Comparison of ENCODE assay signal across 12 cellular contexts in genomic region chr17:10633738-10634379, GRCh38. TPM values are rescaled to one million over a fixed set of nuclear protein-coding genes. Genes with fewer than 3 reads are reported as not detected.
DNase-seq lines count a peak whose midpoint lies in the region; ATAC-seq lines count a peak whose summit lies in the region.
"Had no signal": no experiment of that assay in that cellular context is flagged by ENCODE, and none has a peak within 500 bp of the region (broad histone marks: within the 10 kb centered on the region; RNA-seq: fewer than 3 reads in every experiment).

No MANE protein-coding gene starts in this region.

- ATAC-seq in GM19025 (IDR thresholded peaks at IDR 0.05; ENCODE audit: low read depth, unreplicated experiment) (peak; percentile 82), HG02588 (IDR thresholded peaks at IDR 0.05; ENCODE audit: unreplicated experiment) (peak; percentile 94), HG03432 (IDR thresholded peaks at IDR 0.05; ENCODE audit: unreplicated experiment) (peak; percentile 97)
- ATAC-seq: lower lobe of right lung had no signal

- H3K27ac ChIP-seq in BLaER1 treated with 17β-estradiol and CSF1 and Interleukin-3, amounts not matched to agents 10 nM and 100 nM = no peak overlapping the region; a peak in 2 of 22 replicates
- H3K27ac ChIP-seq: lower lobe of right lung had no signal

- H3K4me1 ChIP-seq in BLaER1 treated with 17β-estradiol and CSF1 and Interleukin-3, amounts not matched to agents 10 nM and 100 nM = peaks cover 11 to 19% (median 15%) of the 10 kb centered on the region in 10 experiments
- H3K4me1 ChIP-seq: lower lobe of right lung had no signal

- H3K4me2 ChIP-seq in BLaER1 treated with 17β-estradiol and CSF1 and Interleukin-3, amounts not matched to agents 10 nM and 100 nM = peak overlapping the region; percentile 56 to 82 (median 70)

- no peaks in the 10 kb centered on the region for H3K27me3 ChIP-seq in BLaER1 treated with 17β-estradiol and CSF1 and Interleukin-3, amounts not matched to agents 10 nM and 100 nM

- H4K20me1 ChIP-seq in BLaER1 treated with 17β-estradiol and CSF1 and Interleukin-3, amounts not matched to agents 10 nM and 100 nM = no peaks in the 10 kb centered on the region

- H3K9me3 ChIP-seq in BLaER1 treated with 17β-estradiol and CSF1 and Interleukin-3, amounts not matched to agents 10 nM and 100 nM (replicated peaks in 1 of 11) = peaks cover 0 to 3% (median 0%) of the 10 kb centered on the region in 11 experiments; a peak in 1 of 22 replicates
- H3K9me3 ChIP-seq: lower lobe of right lung had no signal

- peak overlapping the region in 2 of 11 experiments; percentile 29 to 48; a peak in 2 of 22 replicates for H3K9ac ChIP-seq in BLaER1 treated with 17β-estradiol and CSF1 and Interleukin-3, amounts not matched to agents 10 nM and 100 nM

- DNase-seq in NCI-H2081 (lab: John Stamatoyannopoulos, UW) = no peak
- DNase-seq in NCI-H2081 treated with DMSO at 0.1 percent for 48 hours (lab: John Stamatoyannopoulos, UW) = no peak
- no peak for DNase-seq in NCI-H510A treated with DMSO at 0.1 percent for 48 hours (lab: John Stamatoyannopoulos, UW)
- no peak for DNase-seq in SK-N-DZ (ENCODE audit: low spot score)
- DNase-seq: cerebellar nuclear complex, foreskin fibroblast, lower lobe of right lung, NCI-H526 treated with DMSO at 0.1 percent for 48 hours had no signal

- H3K36me3 ChIP-seq in BLaER1 treated with 17β-estradiol and CSF1 and Interleukin-3, amounts not matched to agents 10 nM and 100 nM = peaks cover 0 to 44% (median 8%) of the 10 kb centered on the region in 11 experiments; a peak in 17 of 22 replicates

- H3K4me3 ChIP-seq in BLaER1 treated with 17β-estradiol and CSF1 and Interleukin-3, amounts not matched to agents 10 nM and 100 nM = peak overlapping the region in 1 of 10 experiments; percentile 28; a peak in 2 of 20 replicates
- H3K4me3 ChIP-seq: lower lobe of right lung had no signal

RNA-seq across cellular contexts. Expression of gene MYH3, which starts 23.2 kb away (rescaled TPM):
- 0.52 and 1.0 TPM in 2 replicates for polyA plus RNA-seq in SK-N-DZ (2014; cell fraction: cytosol; rRNA removed)
- polyA plus RNA-seq in SK-N-DZ (2014; cell fraction: nucleus; rRNA removed) = 5.0 and 11.8 TPM in 2 replicates
